ENCODE assay signal across 8 cellular contexts in genomic region chr4:123599920-123600394, GRCh38.
DNase-seq lines count a peak whose midpoint lies in the region; ATAC-seq and TF ChIP-seq lines count a peak whose summit lies in the region.

No MANE protein-coding gene starts in this region.

- DNase-seq in AML-193 (lab: John Stamatoyannopoulos, UW) = peak; percentile 93 to 95
- peak; percentile 53 for DNase-seq in OCI-M2 (lab: John Stamatoyannopoulos, UW; ENCODE audit: unreplicated experiment)
- peak in 1 of 2 donors; percentile 12 for DNase-seq in activated naive CD4-positive, alpha-beta T cell treated with anti-CD3 and anti-CD28 coated beads, Interleukin-2, amount 50 U/mL, for 72 hours (ENCODE audit: low spot score in 2 of 2)
- DNase-seq in right atrium auricular region (ENCODE audit: low spot score) = peak; percentile 66
- DNase-seq in renal cortical epithelial cell (ENCODE audit: low read depth) = peak; percentile 93
- no peak for DNase-seq in NCI-H187 (lab: John Stamatoyannopoulos, UW)

- H3K27ac ChIP-seq in right atrium auricular region = peak overlapping the region in 1 of 2 donors; percentile 36

- peaks cover 0 to 18% of the 10 kb centered on the region in 2 donors for H3K36me3 Mint-ChIP-seq in activated naive CD4-positive, alpha-beta T cell treated with anti-CD3 and anti-CD28 coated beads, Interleukin-2, amount 50 U/mL, for 72 hours

- peak; percentile 100 for ATAC-seq in GM18907 (IDR thresholded peaks at IDR 0.05; ENCODE audit: unreplicated experiment)
- peak; percentile 100 for ATAC-seq in HG03097 (IDR thresholded peaks at IDR 0.05; ENCODE audit: low FRiP score, unreplicated experiment)
- ATAC-seq in activated naive CD4-positive, alpha-beta T cell treated with anti-CD3 and anti-CD28 coated beads, Interleukin-2, amount 50 U/mL, for 72 hours = peak; percentile 48 to 86

- TF ChIP-seq CTCF in right atrium auricular region (IDR thresholded peaks at IDR 0.05) = no peak

- peaks cover 0 to 9% of the 10 kb centered on the region in 2 donors for H3K4me1 ChIP-seq in right atrium auricular region

- no peaks in the 10 kb centered on the region for H3K27me3 ChIP-seq in right atrium auricular region

- no peaks in the 10 kb centered on the region for H3K36me3 ChIP-seq in right atrium auricular region

- H3K27ac Mint-ChIP-seq in activated naive CD4-positive, alpha-beta T cell treated with anti-CD3 and anti-CD28 coated beads, Interleukin-2, amount 50 U/mL, for 72 hours = no peak overlapping the region

- peaks cover 0 to 8% of the 10 kb centered on the region in 2 donors for H3K9me3 Mint-ChIP-seq in activated naive CD4-positive, alpha-beta T cell treated with anti-CD3 and anti-CD28 coated beads, Interleukin-2, amount 50 U/mL, for 72 hours

- no peak overlapping the region for H3K4me3 ChIP-seq in right atrium auricular region

- H3K9me3 ChIP-seq in right atrium auricular region = no peaks in the 10 kb centered on the region

Comparison
In these comparisons a context has a peak if more than half of its experiments do, and no peak if none do; other contexts are left out.
1. DNase-seq: peak in AML-193 (2 of 2), OCI-M2 (single experiment), right atrium auricular region (single experiment) and renal cortical epithelial cell (single experiment); none in NCI-H187 (0 of 2).
2. Peak in every context shown above with its lines, with median percentiles within 50 percentile points of each other: ATAC-seq.